In genomic region chr17:65027305-65027704, GRCh38 we compare ENCODE assay signal across 8 cellular contexts. TPM values are rescaled to one million over a fixed set of nuclear protein-coding genes. Genes with fewer than 3 reads are reported as not detected.
DNase-seq lines count a peak whose midpoint lies in the region; ATAC-seq, FAIRE-seq and TF ChIP-seq lines count a peak whose summit lies in the region.

No MANE protein-coding gene starts in this region.

- ATAC-seq in GM18909 (IDR thresholded peaks at IDR 0.05; ENCODE audit: poor library complexity, unreplicated experiment): no peak

- no peaks in the 10 kb centered on the region for H3K9me3 Mint-ChIP-seq in HFFc6
- H3K9me3 Mint-ChIP-seq in astrocyte (ENCODE audit: unreplicated experiment): no peaks in the 10 kb centered on the region

- no peak overlapping the region for H3K4me3 ChIP-seq in astrocyte (ENCODE audit: insufficient read depth, low read depth, low read length)
- no peak overlapping the region for H3K4me3 ChIP-seq in mucosa of stomach (ENCODE audit: low read length)

- no peak overlapping the region for H3K9ac ChIP-seq in astrocyte (ENCODE audit: low read length)
- peak overlapping the region; percentile 17 for H3K9ac ChIP-seq in mucosa of stomach (ENCODE audit: low read length)

- H3K4me3 Mint-ChIP-seq in HFFc6 (no peak overlapping the region), astrocyte (ENCODE audit: unreplicated experiment) (no peak overlapping the region)

- peak overlapping the region; percentile 52 for H3K27ac ChIP-seq in astrocyte (ENCODE audit: low read depth, low read length)

- H3K4me2 ChIP-seq in astrocyte (ENCODE audit: low read length): no peak overlapping the region

- peak; percentile 34 for FAIRE-seq in astrocyte (lab: Jason Lieb, UNC)

- H3K9me3 ChIP-seq in astrocyte (ENCODE audit: insufficient read depth, low read depth, low read length) (no peaks in the 10 kb centered on the region), mucosa of stomach (ENCODE audit: control insufficient read depth, low read length) (no peaks in the 10 kb centered on the region)

- H3K27me3 Mint-ChIP-seq in HFFc6 (ENCODE audit: insufficient read depth): no peaks in the 10 kb centered on the region
- H3K27me3 Mint-ChIP-seq in astrocyte (ENCODE audit: low read depth, unreplicated experiment): no peaks in the 10 kb centered on the region

- in situ Hi-C loops in Caki2 (cut with HindIII; ENCODE audit: low pct_unique_long_range_greater_than_20kb, low sequenced_read_pairs): no loop called here

- H3K36me3 ChIP-seq in astrocyte (ENCODE audit: insufficient read depth, low read length): no peaks in the 10 kb centered on the region
- no peaks in the 10 kb centered on the region for H3K36me3 ChIP-seq in mucosa of stomach (ENCODE audit: control insufficient read depth, insufficient read depth, low read length)

- H2AFZ ChIP-seq in astrocyte (ENCODE audit: low read depth, low read length): no peak overlapping the region

- H3K36me3 Mint-ChIP-seq in HFFc6 (ENCODE audit: low read depth): 0 out of 2 replicates have a peak, but pooled peaks cover 4% of the 10 kb centered on the region
- peaks cover 4% of the 10 kb centered on the region for H3K36me3 Mint-ChIP-seq in astrocyte (ENCODE audit: low read depth, unreplicated experiment)

- peak; percentile 76 for TF ChIP-seq CTCF in HFFc6 (IDR thresholded peaks at IDR 0.05)
- TF ChIP-seq CTCF in astrocyte (IDR thresholded peaks at IDR 0.05; ENCODE audit: insufficient read depth, low read depth, low read length): peak; percentile 41

- peaks cover 86% of the 10 kb centered on the region for H3K79me2 ChIP-seq in astrocyte (ENCODE audit: insufficient read depth, low read length)

- H3K27me3 ChIP-seq in astrocyte (ENCODE audit: insufficient read depth, low read length) (no peaks in the 10 kb centered on the region), mucosa of stomach (ENCODE audit: control insufficient read depth, insufficient read depth, low read length) (no peaks in the 10 kb centered on the region)

- H3K27ac Mint-ChIP-seq in HFFc6 (peak overlapping the region; percentile 58; the same call in 1 of the 2 replicates), astrocyte (ENCODE audit: unreplicated experiment) (no peak overlapping the region)

- H3K4me1 ChIP-seq in astrocyte (ENCODE audit: insufficient read depth, low read length) (peaks cover 16% of the 10 kb centered on the region), mucosa of stomach (ENCODE audit: control insufficient read depth, insufficient read depth, low read length) (peaks cover 25% of the 10 kb centered on the region)

- H3K4me1 Mint-ChIP-seq in HFFc6 (ENCODE audit: low read depth): peaks cover 50% of the 10 kb centered on the region
- H3K4me1 Mint-ChIP-seq in astrocyte (ENCODE audit: low read depth, unreplicated experiment): peaks cover 19% of the 10 kb centered on the region

- DNase-seq in Caki2 (ENCODE audit: low read depth) (peak; percentile 75), HFFc6 (peak; percentile 65), SIG-M5 treated with dmso at 0.1 percent for 504 hours (lab: John Stamatoyannopoulos, UW; ENCODE audit: unreplicated experiment) (peak; percentile 88), astrocyte (ENCODE audit: low read depth) (peak; percentile 65), medulla oblongata (ENCODE audit: extremely low spot score) (no peak), NCI-H2107 (lab: John Stamatoyannopoulos, UW) (no peak)

- H4K20me1 ChIP-seq in astrocyte (ENCODE audit: insufficient read depth, low read length): peaks cover 81% of the 10 kb centered on the region

RNA-seq across cellular contexts. Expression of gene GNA13, which starts 29.2 kb away (rescaled TPM):
- 55.0 and 83.1 TPM in 2 replicates for total RNA-seq in Caki2 (2014; rRNA removed; shearing (Covaris generic); ENCODE audit: low replicate concordance)
- 10 to 100 TPM; 23.3 to 31.8 (median 27.9) TPM for total RNA-seq in HFFc6 (2021; fragmentation: NEBNext Ultra II Directional; extraction: Animal tissue kit (Norgen Biotek cat#: 25700))
- 63.6 and 65.2 TPM in 2 replicates for total RNA-seq in astrocyte

Comparison
In these comparisons a context has a peak if more than half of its experiments do, and no peak if none do; other contexts are left out.
1. DNase-seq: peak in Caki2 (single experiment), HFFc6 (single experiment), SIG-M5 treated with dmso at 0.1 percent for 504 hours (single experiment) and astrocyte (single experiment); none in medulla oblongata (single experiment) and NCI-H2107 (single experiment).